22 cellular contexts compared by ENCODE assay signal in the genomic region with DNA sequence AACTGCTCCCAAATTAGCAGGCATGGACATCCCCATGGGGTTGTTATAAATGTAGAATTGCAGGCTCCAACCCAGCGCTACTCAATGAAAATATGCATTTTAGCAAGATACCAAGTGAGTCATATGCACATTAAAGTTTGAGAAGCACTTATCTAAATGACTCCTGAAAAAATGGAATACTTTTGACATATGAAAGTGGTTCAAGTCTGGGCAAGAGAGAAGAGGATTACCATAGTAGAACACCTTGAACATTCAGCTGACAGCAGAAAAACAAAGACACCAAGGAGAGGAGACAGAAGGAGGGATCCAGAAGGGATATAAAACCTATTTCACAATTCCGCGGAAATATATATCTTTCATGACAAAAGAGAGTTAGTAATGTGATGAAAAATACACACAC.
"Had no signal": no experiment of that assay in that cellular context is flagged by ENCODE, and none has a peak within 500 bp of the region (broad histone marks: within the 10 kb centered on the region; RNA-seq: fewer than 3 reads in every experiment).

No MANE protein-coding gene starts in this region.

- H3K4me1 ChIP-seq: SJSA1 had no signal

- H3K36me3 ChIP-seq: MG63, SJSA1 had no signal

- H3K9me3 ChIP-seq: MG63, SJSA1 had no signal

- H3K27me3 ChIP-seq: MG63, SJSA1 had no signal

- ATAC-seq: Panc1, PC-3 had no signal

- H3K4me3 ChIP-seq: MG63, SJSA1, SK-N-MC had no signal

- H3K27ac ChIP-seq: SJSA1, SK-N-MC had no signal

- DNase-seq: Karpas-422, KG1, MG63, NCI-H1092, NCI-H1105 treated with DMSO at 0.1 percent for 48 hours, NCI-H1417 treated with DMSO at 0.1 percent for 48 hours, NCI-H146, NCI-H1694 treated with DMSO at 0.1 percent for 48 hours, NCI-H1930, NCI-H2081, NCI-H2107, NCI-H2171 treated with DMSO at 0.1 percent for 48 hours, NCI-H345, NCI-H524, NCI-H526 treated with DMSO at 0.1 percent for 48 hours, NCI-H748 treated with DMSO at 0.1 percent for 48 hours, PC-3, Right ventricle myocardium superior, SIG-M5 had no signal
